Comparison of ENCODE assay signal across 1 cellular context in the genomic region with DNA sequence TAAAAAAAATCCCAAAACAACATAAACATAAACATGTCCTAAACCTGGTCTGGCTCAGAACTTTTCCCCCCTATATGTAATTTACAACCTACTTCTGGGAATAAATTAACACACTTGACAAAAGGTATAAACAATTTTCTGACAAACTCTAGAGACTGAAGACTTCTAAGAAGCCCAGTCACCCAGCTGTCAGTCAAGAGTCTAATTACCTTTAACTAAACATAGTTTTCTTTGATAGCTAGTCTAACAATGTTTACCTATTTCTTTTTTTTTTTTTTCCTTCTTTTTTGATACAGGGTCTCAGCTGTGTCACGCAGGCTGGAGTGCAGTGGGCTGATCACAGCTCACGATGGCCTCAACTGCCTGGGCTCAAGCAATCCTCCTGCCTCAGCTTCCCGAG.
TF ChIP-seq lines count a peak whose summit lies in the region.

No MANE protein-coding gene starts in this region.

TF ChIP-seq in HepG2, 621 proteins besides CTCF, POLR2A, EP300 and RAD21:
- TF ChIP-seq ZSCAN30 (CRISPR knock-in tag; IDR thresholded peaks at IDR 0.05) (no peak), SP4 (CRISPR knock-in tag; IDR thresholded peaks at IDR 0.05) (no peak), CENPT (CRISPR knock-in tag; IDR thresholded peaks at IDR 0.05; ENCODE audit: low read depth) (no peak), ZNF20 (CRISPR knock-in tag; IDR thresholded peaks at IDR 0.05) (no peak), PHF5A (CRISPR knock-in tag; IDR thresholded peaks at IDR 0.05; ENCODE audit: low read depth, unreplicated experiment) (no peak), CBX5 (CRISPR knock-in tag; IDR thresholded peaks at IDR 0.05; ENCODE audit: borderline replicate concordance) (no peak), HDAC1 (CRISPR knock-in tag; IDR thresholded peaks at IDR 0.05) (no peak), RFX5 (IDR thresholded peaks at IDR 0.05; ENCODE audit: low read depth, low read length) (no peak), ZNF792 (CRISPR knock-in tag; IDR thresholded peaks at IDR 0.05) (no peak), TOPORS (CRISPR knock-in tag; IDR thresholded peaks at IDR 0.05) (no peak), ZNF317 (CRISPR knock-in tag; IDR thresholded peaks at IDR 0.05) (no peak), PHF8 (CRISPR knock-in tag; IDR thresholded peaks at IDR 0.05) (no peak), DMAP1 (CRISPR knock-in tag; IDR thresholded peaks at IDR 0.05) (no peak), KDM3A (CRISPR knock-in tag; IDR thresholded peaks at IDR 0.05; ENCODE audit: low read depth) (no peak), ATM (IDR thresholded peaks at IDR 0.05; ENCODE audit: borderline replicate concordance) (no peak), MED8 (CRISPR knock-in tag; IDR thresholded peaks at IDR 0.05; ENCODE audit: insufficient replicate concordance) (no peak), NCOA1 (CRISPR knock-in tag; IDR thresholded peaks at IDR 0.05) (no peak), HOXD1 (CRISPR knock-in tag; IDR thresholded peaks at IDR 0.05) (no peak)
- TF ChIP-seq, protein P1, sequence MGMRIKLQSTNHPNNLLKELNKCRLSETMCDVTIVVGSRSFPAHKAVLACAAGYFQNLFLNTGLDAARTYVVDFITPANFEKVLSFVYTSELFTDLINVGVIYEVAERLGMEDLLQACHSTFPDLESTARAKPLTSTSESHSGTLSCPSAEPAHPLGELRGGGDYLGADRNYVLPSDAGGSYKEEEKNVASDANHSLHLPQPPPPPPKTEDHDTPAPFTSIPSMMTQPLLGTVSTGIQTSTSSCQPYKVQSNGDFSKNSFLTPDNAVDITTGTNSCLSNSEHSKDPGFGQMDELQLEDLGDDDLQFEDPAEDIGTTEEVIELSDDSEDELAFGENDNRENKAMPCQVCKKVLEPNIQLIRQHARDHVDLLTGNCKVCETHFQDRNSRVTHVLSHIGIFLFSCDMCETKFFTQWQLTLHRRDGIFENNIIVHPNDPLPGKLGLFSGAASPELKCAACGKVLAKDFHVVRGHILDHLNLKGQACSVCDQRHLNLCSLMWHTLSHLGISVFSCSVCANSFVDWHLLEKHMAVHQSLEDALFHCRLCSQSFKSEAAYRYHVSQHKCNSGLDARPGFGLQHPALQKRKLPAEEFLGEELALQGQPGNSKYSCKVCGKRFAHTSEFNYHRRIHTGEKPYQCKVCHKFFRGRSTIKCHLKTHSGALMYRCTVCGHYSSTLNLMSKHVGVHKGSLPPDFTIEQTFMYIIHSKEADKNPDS (CRISPR knock-in tag; IDR thresholded peaks at IDR 0.05): no peak
- TF ChIP-seq, protein P2, sequence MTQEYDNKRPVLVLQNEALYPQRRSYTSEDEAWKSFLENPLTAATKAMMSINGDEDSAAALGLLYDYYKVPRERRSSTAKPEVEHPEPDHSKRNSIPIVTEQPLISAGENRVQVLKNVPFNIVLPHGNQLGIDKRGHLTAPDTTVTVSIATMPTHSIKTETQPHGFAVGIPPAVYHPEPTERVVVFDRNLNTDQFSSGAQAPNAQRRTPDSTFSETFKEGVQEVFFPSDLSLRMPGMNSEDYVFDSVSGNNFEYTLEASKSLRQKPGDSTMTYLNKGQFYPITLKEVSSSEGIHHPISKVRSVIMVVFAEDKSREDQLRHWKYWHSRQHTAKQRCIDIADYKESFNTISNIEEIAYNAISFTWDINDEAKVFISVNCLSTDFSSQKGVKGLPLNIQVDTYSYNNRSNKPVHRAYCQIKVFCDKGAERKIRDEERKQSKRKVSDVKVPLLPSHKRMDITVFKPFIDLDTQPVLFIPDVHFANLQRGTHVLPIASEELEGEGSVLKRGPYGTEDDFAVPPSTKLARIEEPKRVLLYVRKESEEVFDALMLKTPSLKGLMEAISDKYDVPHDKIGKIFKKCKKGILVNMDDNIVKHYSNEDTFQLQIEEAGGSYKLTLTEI (CRISPR knock-in tag; conservative IDR thresholded peaks at IDR 0.05): no peak
